Comparison of ENCODE assay signal across 8 cellular contexts in the genomic region with DNA sequence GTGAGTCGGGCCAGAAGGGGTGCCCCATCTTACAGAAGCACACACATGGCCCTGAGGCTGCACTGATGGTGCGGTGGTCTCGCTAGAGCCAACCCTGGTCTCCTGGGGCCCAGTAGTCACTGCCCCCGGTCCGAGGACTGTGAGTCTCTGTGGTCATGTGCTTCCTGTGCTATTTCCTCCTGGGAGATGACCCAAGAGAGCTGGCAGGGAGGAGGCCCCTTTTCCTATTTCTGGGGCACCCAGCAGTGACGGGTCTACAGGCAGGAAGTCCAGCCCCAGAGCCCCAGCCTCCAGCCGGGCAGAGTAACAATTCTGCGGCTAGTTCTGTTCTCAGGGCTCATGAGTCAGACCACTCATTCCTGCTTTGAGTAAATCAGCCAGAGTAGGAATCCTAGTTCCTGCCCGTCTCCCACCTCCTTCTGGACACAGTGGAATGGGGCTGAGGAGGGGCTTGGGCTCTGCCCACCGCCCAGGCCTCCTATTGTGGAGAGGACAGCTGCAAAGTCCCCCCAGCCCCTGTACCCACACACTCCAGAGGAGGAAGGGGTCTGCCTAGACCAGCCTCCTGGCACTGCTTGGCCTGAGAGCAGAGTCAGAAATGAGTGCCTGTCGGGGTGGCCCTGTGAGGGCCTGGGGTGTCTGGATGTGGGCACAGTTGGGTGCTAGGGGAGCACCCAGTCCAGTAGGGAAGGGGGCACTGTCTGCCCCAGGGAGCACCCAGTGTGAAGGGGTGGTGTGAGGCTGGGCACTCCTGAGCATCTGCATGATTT.
A peak's percentile ranks its signal among the peaks of the same experiment; 100 is the strongest.
DNase-seq lines count a peak whose midpoint lies in the region; ATAC-seq and TF ChIP-seq lines count a peak whose summit lies in the region.

No MANE protein-coding gene starts in this region.

- DNase-seq in GM12865 (ENCODE audit: low read depth) (peak; percentile 93), Kasumi-1 (lab: John Stamatoyannopoulos, UW) (peak; percentile 84 to 86), astrocyte of the spinal cord (ENCODE audit: low read depth, low spot score) (peak; percentile 95), islet precursor cell (peak; percentile 88), NCI-H82 (lab: John Stamatoyannopoulos, UW) (no peak), erythroblast (lab: John Stamatoyannopoulos, UW) (no peak)

- peak overlapping the region; percentile 72 for H3K27ac Mint-ChIP-seq in stimulated activated naive CD8-positive, alpha-beta T cell treated with anti-CD3 and anti-CD28 coated beads, Interleukin-15, Interleukin-2, amounts not matched to agents 100 ng/mL and 50 ng/mL, for 24 hours

- in situ Hi-C loops in astrocyte of the spinal cord (cut with HindIII; ENCODE audit: low sequenced_read_pairs), result no loop called here

- ATAC-seq in GM21786 (IDR thresholded peaks at IDR 0.05; ENCODE audit: unreplicated experiment), result peak; percentile 78

- H3K4me3 ChIP-seq in GM12865 (ENCODE audit: low read depth, low read length) (peak overlapping the region; percentile 38), astrocyte of the spinal cord (ENCODE audit: low read depth, low read length) (no peak overlapping the region)

- H3K9me3 Mint-ChIP-seq in stimulated activated naive CD8-positive, alpha-beta T cell treated with anti-CD3 and anti-CD28 coated beads, Interleukin-15, Interleukin-2, amounts not matched to agents 100 ng/mL and 50 ng/mL, for 24 hours, result no peaks in the 10 kb centered on the region

- H3K4me3 Mint-ChIP-seq in stimulated activated naive CD8-positive, alpha-beta T cell treated with anti-CD3 and anti-CD28 coated beads, Interleukin-15, Interleukin-2, amounts not matched to agents 100 ng/mL and 50 ng/mL, for 24 hours, result no peak overlapping the region

- H3K27me3 Mint-ChIP-seq in stimulated activated naive CD8-positive, alpha-beta T cell treated with anti-CD3 and anti-CD28 coated beads, Interleukin-15, Interleukin-2, amounts not matched to agents 100 ng/mL and 50 ng/mL, for 24 hours, result no peaks in the 10 kb centered on the region

- peaks cover 54% of the 10 kb centered on the region for H3K4me1 Mint-ChIP-seq in stimulated activated naive CD8-positive, alpha-beta T cell treated with anti-CD3 and anti-CD28 coated beads, Interleukin-15, Interleukin-2, amounts not matched to agents 100 ng/mL and 50 ng/mL, for 24 hours (ENCODE audit: low read depth)

- TF ChIP-seq POLR2A in erythroblast (IDR thresholded peaks at IDR 0.05; ENCODE audit: low read length), result no peak

- TF ChIP-seq CTCF in GM12865 (IDR thresholded peaks at IDR 0.05; ENCODE audit: insufficient read depth, low read depth, low read length, missing control alignments) (no peak), astrocyte of the spinal cord (IDR thresholded peaks at IDR 0.05; ENCODE audit: low read depth, low read length) (no peak)

- no peaks in the 10 kb centered on the region for H3K36me3 Mint-ChIP-seq in stimulated activated naive CD8-positive, alpha-beta T cell treated with anti-CD3 and anti-CD28 coated beads, Interleukin-15, Interleukin-2, amounts not matched to agents 100 ng/mL and 50 ng/mL, for 24 hours (ENCODE audit: low read depth)

Comparison
In these comparisons a context has a peak if more than half of its experiments do, and no peak if none do; other contexts are left out.
1. DNase-seq: peak in GM12865 (single experiment), Kasumi-1 (2 of 2), astrocyte of the spinal cord (single experiment) and islet precursor cell (single experiment); none in NCI-H82 (single experiment) and erythroblast (0 of 2).